8 cellular contexts compared by ENCODE assay signal in the genomic region with DNA sequence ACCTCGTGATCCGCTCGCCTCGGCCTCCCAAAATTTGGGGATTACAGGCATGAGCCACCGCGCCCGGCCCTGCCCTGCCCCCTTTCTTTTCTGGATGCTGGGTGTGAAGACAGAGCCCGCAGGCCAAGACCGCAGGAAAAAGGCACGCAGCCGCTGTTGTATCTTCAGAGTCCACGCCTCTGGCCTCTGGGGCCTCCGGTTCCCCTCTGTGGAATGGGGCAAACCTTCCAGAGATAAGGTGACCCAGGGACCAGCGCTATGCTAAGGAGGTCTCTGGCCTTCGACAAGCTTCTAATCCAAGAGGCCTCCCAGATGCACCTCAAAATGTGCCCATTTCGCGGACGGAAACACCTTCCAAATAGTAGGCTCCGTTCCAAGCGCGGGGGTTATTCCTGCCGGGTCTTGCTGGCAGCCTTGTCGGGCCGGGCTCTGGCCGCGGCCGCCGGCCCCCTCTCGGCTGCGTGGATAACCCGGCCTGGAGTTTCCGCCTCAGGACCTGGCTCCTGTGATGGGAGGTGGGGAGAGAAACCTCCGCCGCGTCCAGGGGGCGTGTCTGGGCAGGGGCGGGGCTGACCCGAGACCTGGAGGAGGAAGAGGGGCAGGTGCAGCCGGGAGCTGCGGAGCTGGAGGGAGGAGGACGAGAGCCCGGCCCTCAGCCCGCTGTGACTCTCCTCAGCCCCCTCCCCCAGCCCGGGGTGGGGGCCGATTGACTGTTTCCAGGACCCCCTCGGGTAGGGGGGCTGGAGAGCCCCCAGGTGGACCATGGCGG. TPM values are rescaled to one million over a fixed set of nuclear protein-coding genes. Genes with fewer than 3 reads are reported as not detected.
A peak's percentile ranks its signal among the peaks of the same experiment; 100 is the strongest.
DNase-seq lines count a peak whose midpoint lies in the region; ATAC-seq, FAIRE-seq and TF ChIP-seq lines count a peak whose summit lies in the region.

No MANE protein-coding gene starts in this region.

- H3K9me3 ChIP-seq in A549, result no peaks in the 10 kb centered on the region

- peaks cover 35% of the 10 kb centered on the region for H3K4me1 ChIP-seq in A549

- ATAC-seq in A549 (peak; percentile 75 to 78), left colon (peak; percentile 68), GM18858 (IDR thresholded peaks at IDR 0.05; ENCODE audit: unreplicated experiment) (no peak)

- H3K9me3 Mint-ChIP-seq in activated CD4-positive, alpha-beta T cell treated with anti-CD3 and anti-CD28 coated beads, Interleukin-2, amount 10 ng/mL, durations not matched to agents 24 days and 14 days, result no peaks in the 10 kb centered on the region

- no peaks in the 10 kb centered on the region for H3K36me3 Mint-ChIP-seq in activated CD4-positive, alpha-beta T cell treated with anti-CD3 and anti-CD28 coated beads, Interleukin-2, amount 10 ng/mL, durations not matched to agents 24 days and 14 days (ENCODE audit: low read depth)

- no peak overlapping the region for H3K27ac Mint-ChIP-seq in activated CD4-positive, alpha-beta T cell treated with anti-CD3 and anti-CD28 coated beads, Interleukin-2, amount 10 ng/mL, durations not matched to agents 24 days and 14 days

- peak overlapping the region; percentile 38 for H3K4me3 ChIP-seq in A549
- no peak overlapping the region for H3K4me3 ChIP-seq in choroid plexus epithelial cell (ENCODE audit: low read depth, low read length)

- 47% methylated on average over 14 of the region's 47 CpGs for WGBS in A549 (ENCODE audit: missing lambda C conversion rate)

- peak overlapping the region; percentile 89 for H3K4me2 ChIP-seq in A549

- no peak for TF ChIP-seq EP300 in A549 (IDR thresholded peaks at IDR 0.05)

- intact Hi-C loops in activated CD4-positive, alpha-beta T cell treated with anti-CD3 and anti-CD28 coated beads, Interleukin-2, amount 10 ng/mL, durations not matched to agents 24 days and 14 days (cut with micrococcal nuclease), result loop anchor here (5.0 kb wide), 1 partner anchor 101 kb away; no protein-coding TSS in a partner anchor
- intact Hi-C loops in left colon (cut with DNase I, micrococcal nuclease), result no loop called here

- H3K4me1 Mint-ChIP-seq in activated CD4-positive, alpha-beta T cell treated with anti-CD3 and anti-CD28 coated beads, Interleukin-2, amount 10 ng/mL, durations not matched to agents 24 days and 14 days, result peaks cover 4% of the 10 kb centered on the region

- POLR2A ChIA-PET in A549 (lab: Yijun Ruan, JAX), result no interaction called here

- peak overlapping the region; percentile 54 for H3K4me3 Mint-ChIP-seq in activated CD4-positive, alpha-beta T cell treated with anti-CD3 and anti-CD28 coated beads, Interleukin-2, amount 10 ng/mL, durations not matched to agents 24 days and 14 days

- TF ChIP-seq RAD21 in A549 (conservative IDR thresholded peaks at IDR 0.05 in 1 of 2, IDR thresholded peaks at IDR 0.05 in 1 of 2), result no peak

- no peak for TF ChIP-seq CTCF in A549 (IDR thresholded peaks at IDR 0.05)
- TF ChIP-seq CTCF in GM20000 (IDR thresholded peaks at IDR 0.05; ENCODE audit: extremely low read depth, missing control alignments), result no peak
- TF ChIP-seq CTCF in choroid plexus epithelial cell (conservative IDR thresholded peaks at IDR 0.05; ENCODE audit: low read depth, low read length), result no peak

- no peak for TF ChIP-seq POLR2A in A549 (IDR thresholded peaks at IDR 0.05; ENCODE audit: low read length)

- DNase-seq in A549 (ENCODE audit: low read depth in 1 of 2, low spot score in 1 of 2) (peak; percentile 68 to 91), GM20000 (ENCODE audit: low spot score) (peak; percentile 94), NCI-H2227 treated with DMSO at 0.1 percent for 48 hours (lab: John Stamatoyannopoulos, UW) (peak; percentile 59), choroid plexus epithelial cell (ENCODE audit: low read depth) (peak; percentile 91), left colon (peak; percentile 95 to 96)
- DNase-seq in activated CD4-positive, alpha-beta T cell treated with anti-CD3 and anti-CD28 coated beads, Interleukin-2, amount 10 ng/mL, durations not matched to agents 24 days and 14 days, result peak; percentile 96
- peak; percentile 88 to 95 for DNase-seq in stimulated activated CD4-positive, alpha-beta T cell treated with anti-CD3 and anti-CD28 coated beads, Interleukin-2, amount 100 ng/mL, for 48 hours

- CTCF ChIA-PET in A549 (lab: Yijun Ruan, JAX), result interaction anchor here (0.9 to 7.5 kb wide), 5 partner anchors 10 to 55 kb away, joined by 3 to 57 read pairs (median 11); partner anchors contain the start of genes PIP5K1C and TJP3

- peaks cover 32% of the 10 kb centered on the region for H3K27me3 Mint-ChIP-seq in activated CD4-positive, alpha-beta T cell treated with anti-CD3 and anti-CD28 coated beads, Interleukin-2, amount 10 ng/mL, durations not matched to agents 24 days and 14 days

- no peak for FAIRE-seq in A549 (lab: Jason Lieb, UNC)

- H3K27ac ChIP-seq in A549, result peak overlapping the region; percentile 51 to 77; a peak in 4 of 6 replicates

TF ChIP-seq in A549, 52 proteins besides CTCF, POLR2A, EP300 and RAD21 (continues in another document):
- peak; percentile 55; the same call in 1 of the 2 replicates for TF ChIP-seq RFX5 (IDR thresholded peaks at IDR 0.05)
- peak; percentile 95; the same call in 1 of the 2 replicates for TF ChIP-seq RCOR1 (IDR thresholded peaks at IDR 0.05; ENCODE audit: low read depth, low read length)
- TF ChIP-seq, protein P1, sequence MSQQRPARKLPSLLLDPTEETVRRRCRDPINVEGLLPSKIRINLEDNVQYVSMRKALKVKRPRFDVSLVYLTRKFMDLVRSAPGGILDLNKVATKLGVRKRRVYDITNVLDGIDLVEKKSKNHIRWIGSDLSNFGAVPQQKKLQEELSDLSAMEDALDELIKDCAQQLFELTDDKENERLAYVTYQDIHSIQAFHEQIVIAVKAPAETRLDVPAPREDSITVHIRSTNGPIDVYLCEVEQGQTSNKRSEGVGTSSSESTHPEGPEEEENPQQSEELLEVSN (IDR thresholded peaks at IDR 0.05; ENCODE audit: borderline replicate concordance, low read depth), result 0 out of 2 replicates have a peak, but pooled peaks have one; percentile 35
- no peak for TF ChIP-seq ZSCAN20 (CRISPR knock-in tag; IDR thresholded peaks at IDR 0.05)
- TF ChIP-seq CHD4 (IDR thresholded peaks at IDR 0.05; ENCODE audit: borderline replicate concordance), result peak; percentile 90; the same call in 1 of the 2 replicates
- peak in 1 of 2 experiments; percentile 63; a peak in 2 of 5 replicates for TF ChIP-seq JUN (IDR thresholded peaks at IDR 0.05)
- TF ChIP-seq FOSB (CRISPR knock-in tag; IDR thresholded peaks at IDR 0.05), result no peak
- TF ChIP-seq FOSL2 (IDR thresholded peaks at IDR 0.05), result no peak
- TF ChIP-seq FOSL2 (CRISPR knock-in tag; IDR thresholded peaks at IDR 0.05), result 0 out of 2 replicates have a peak, but pooled peaks have one; percentile 16
- no peak for TF ChIP-seq PHF8 (IDR thresholded peaks at IDR 0.05; ENCODE audit: borderline replicate concordance, low read depth)
- peak; percentile 33; the same call in 1 of the 2 replicates for TF ChIP-seq GATA3 (IDR thresholded peaks at IDR 0.05; ENCODE audit: borderline replicate concordance)
- TF ChIP-seq CHD2 (IDR thresholded peaks at IDR 0.05; ENCODE audit: low read length, partially characterized antibody), result no peak

RNA-seq across cellular contexts. Expression of gene TJP3, which starts 13.1 kb away (rescaled TPM):
- 2.3 and 4.0 TPM in 2 replicates for polyA plus RNA-seq in A549 (2011; rRNA removed)
- polyA plus RNA-seq in A549 (2012; cell fraction: cytosol; rRNA removed), result 0.90 and 1.1 TPM in 2 replicates
- 0.89 and 2.1 TPM in 2 replicates for polyA plus RNA-seq in A549 (2012; cell fraction: nucleus; rRNA removed)
- 1.4 to 1.8 TPM (median 1.5 TPM) in 3 replicates for polyA plus RNA-seq in A549 (2017; fragmentation: RNase III; extraction: RNeasy Plus Mini Kit Qiagen cat#74134 plus additional on column Dnase treatment)
- 2.1 and 3.7 TPM in 2 replicates for polyA minus RNA-seq in A549 (2011; rRNA and poly(A)+ RNA removed)
- 0.09 TPM in 1 of 2 replicates, not detected in the other for total RNA-seq in activated CD4-positive, alpha-beta T cell treated with anti-CD3 and anti-CD28 coated beads, Interleukin-2, amount 10 ng/mL, durations not matched to agents 24 days and 14 days
- total RNA-seq in left colon, result 100 to 1,000 TPM; 297 to 343 TPM

RNA-seq across cellular contexts. Expression of gene PIP5K1C, which starts 21.0 kb away (rescaled TPM):
- 2.6 and 3.5 TPM in 2 replicates for polyA plus RNA-seq in A549 (2011; rRNA removed)
- 4.9 and 7.4 TPM in 2 replicates for polyA plus RNA-seq in A549 (2012; cell fraction: cytosol; rRNA removed)
- 10.6 and 12.2 TPM in 2 replicates for polyA plus RNA-seq in A549 (2012; cell fraction: nucleus; rRNA removed)
- polyA plus RNA-seq in A549 (2017; fragmentation: RNase III; extraction: RNeasy Plus Mini Kit Qiagen cat#74134 plus additional on column Dnase treatment), result 8.1 to 9.5 TPM (median 9.3 TPM) in 3 replicates
- polyA minus RNA-seq in A549 (2011; rRNA and poly(A)+ RNA removed), result 14.5 and 17.1 TPM in 2 replicates
- total RNA-seq in activated CD4-positive, alpha-beta T cell treated with anti-CD3 and anti-CD28 coated beads, Interleukin-2, amount 10 ng/mL, durations not matched to agents 24 days and 14 days, result 21.4 and 22.5 TPM in 2 replicates
- 10 to 100 TPM; 25.1 to 33.1 TPM for total RNA-seq in left colon

RNA-seq across cellular contexts. Expression of gene APBA3, which starts 40.2 kb away (rescaled TPM):
- polyA plus RNA-seq in A549 (2011; rRNA removed) (5.5 and 6.9 TPM in 2 replicates), A549 (2017; fragmentation: RNase III; extraction: RNeasy Plus Mini Kit Qiagen cat#74134 plus additional on column Dnase treatment) (8.7 to 10.0 TPM (median 9.8 TPM) in 3 replicates)
- 12.6 and 17.7 TPM in 2 replicates for polyA plus RNA-seq in A549 (2012; cell fraction: cytosol; rRNA removed)
- polyA plus RNA-seq in A549 (2012; cell fraction: nucleus; rRNA removed), result 52.5 and 64.9 TPM in 2 replicates
- polyA minus RNA-seq in A549 (2011; rRNA and poly(A)+ RNA removed), result 4.7 and 5.7 TPM in 2 replicates
- total RNA-seq in activated CD4-positive, alpha-beta T cell treated with anti-CD3 and anti-CD28 coated beads, Interleukin-2, amount 10 ng/mL, durations not matched to agents 24 days and 14 days, result 41.5 and 48.7 TPM in 2 replicates
- total RNA-seq in left colon, result 10 to 100 TPM; 15.4 to 17.5 TPM

RNA-seq across cellular contexts. Expression of gene MRPL54, which starts 41.2 kb away (rescaled TPM):
- polyA plus RNA-seq in A549 (2011; rRNA removed), result 27.1 and 30.8 TPM in 2 replicates
- polyA plus RNA-seq in A549 (2012; cell fraction: cytosol; rRNA removed), result 73.1 and 78.8 TPM in 2 replicates
- polyA plus RNA-seq in A549 (2012; cell fraction: nucleus; rRNA removed), result 37.9 and 44.6 TPM in 2 replicates
- 45.3 to 48.9 TPM (median 47.5 TPM) in 3 replicates for polyA plus RNA-seq in A549 (2017; fragmentation: RNase III; extraction: RNeasy Plus Mini Kit Qiagen cat#74134 plus additional on column Dnase treatment)
- polyA minus RNA-seq in A549 (2011; rRNA and poly(A)+ RNA removed), result 5.1 and 8.6 TPM in 2 replicates
- 91.4 and 96.6 TPM in 2 replicates for total RNA-seq in activated CD4-positive, alpha-beta T cell treated with anti-CD3 and anti-CD28 coated beads, Interleukin-2, amount 10 ng/mL, durations not matched to agents 24 days and 14 days
- total RNA-seq in left colon, result 10 to 100 TPM; 64.6 to 67.7 TPM

RNA-seq across cellular contexts. Expression of gene RAX2, which starts 50.7 kb away (rescaled TPM):
- polyA plus RNA-seq in A549 (2011; rRNA removed) (not detected in 2 replicates), A549 (2017; fragmentation: RNase III; extraction: RNeasy Plus Mini Kit Qiagen cat#74134 plus additional on column Dnase treatment) (not detected in 3 replicates)
- polyA plus RNA-seq in A549 (2012; cell fraction: cytosol; rRNA removed), result not detected in 2 replicates
- polyA plus RNA-seq in A549 (2012; cell fraction: nucleus; rRNA removed), result not detected in 2 replicates
- not detected in 2 replicates for polyA minus RNA-seq in A549 (2011; rRNA and poly(A)+ RNA removed)
- not detected in 2 replicates for total RNA-seq in activated CD4-positive, alpha-beta T cell treated with anti-CD3 and anti-CD28 coated beads, Interleukin-2, amount 10 ng/mL, durations not matched to agents 24 days and 14 days
- not detected for total RNA-seq in left colon

Comparison
In these comparisons a context has a peak if more than half of its experiments do, and no peak if none do; other contexts are left out.
1. RNA of gene TJP3, which starts 13.1 kb away (total RNA-seq): 297 to 343 TPM in left colon; 0.09 TPM in activated CD4-positive, alpha-beta T cell treated with anti-CD3 and anti-CD28 coated beads, Interleukin-2, amount 10 ng/mL, durations not matched to agents 24 days and 14 days; every median in the first group is over 100 times any median in the second.
2. Peak in every context shown above with its lines, with median percentiles within 50 percentile points of each other: DNase-seq.